Comparison of ENCODE assay signal across 26 cellular contexts in the genomic region with DNA sequence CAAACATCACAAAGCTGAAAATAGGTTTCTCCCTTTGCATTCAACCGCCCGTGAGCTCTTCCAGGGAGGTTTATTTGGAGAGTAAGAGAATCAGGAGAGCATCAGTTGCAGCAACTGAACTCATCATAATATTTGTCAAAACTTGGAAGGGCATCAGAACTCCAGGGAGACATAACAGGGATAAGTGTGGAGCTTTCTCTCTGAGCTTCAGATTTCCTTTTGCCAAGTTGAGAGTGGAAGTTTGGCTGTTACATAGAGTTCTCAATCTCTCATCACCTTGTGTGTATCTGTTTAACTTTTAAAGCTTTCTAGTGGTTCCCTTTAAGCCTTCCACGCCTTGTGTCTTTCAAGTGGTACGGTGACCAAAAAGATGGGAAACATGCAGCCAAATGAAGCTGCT. TPM values are rescaled to one million over a fixed set of nuclear protein-coding genes. Genes with fewer than 3 reads are reported as not detected.
"Had no signal": no experiment of that assay in that cellular context is flagged by ENCODE, and none has a peak within 500 bp of the region (broad histone marks: within the 10 kb centered on the region; RNA-seq: fewer than 3 reads in every experiment).

No MANE protein-coding gene starts in this region.

- ATAC-seq: body of pancreas; effector memory CD8-positive, alpha-beta T cell; naive thymus-derived CD8-positive, alpha-beta T cell; right lobe of liver; stimulated activated memory B cell treated with anti-CD40 and anti-IgM and Interleukin-4, amounts not matched to agents 10 μg/mL and 1 μg/mL and 100 μg/mL, for 72 hours had no signal

- H3K4me1 ChIP-seq: body of pancreas, neural progenitor cell had no signal

- DNase-seq: activated CD4-positive, alpha-beta T cell treated with anti-CD3 and anti-CD28 coated beads for 4 hours; activated CD4-positive, alpha-beta T cell treated with anti-CD3 and anti-CD28 coated beads, Interleukin-2, amount 50 U/mL, for 4 hours; activated effector memory CD4-positive, alpha-beta T cell treated with Interleukin-2 at 50 U/mL for 16 hours; activated naive CD4-positive, alpha-beta T cell treated with Interleukin-2 at 50 U/mL for 16 hours; anterior cingulate cortex; body of pancreas; dorsolateral prefrontal cortex; effector memory CD8-positive, alpha-beta T cell; erythroblast; islet precursor cell; midbrain; naive thymus-derived CD8-positive, alpha-beta T cell; right lobe of liver; small intestine; stimulated activated CD4-positive, alpha-beta T cell treated with anti-CD3 and anti-CD28 coated beads, Interleukin-1b, Interleukin-23, amount 100 ng/mL, for 48 hours; stimulated activated CD4-positive, alpha-beta T cell treated with anti-CD3 and anti-CD28 coated beads, Interleukin-4, amount 100 ng/mL, for 4 hours; stimulated activated CD8-positive, alpha-beta memory T cell treated with anti-CD3 and anti-CD28 coated beads, Interleukin-4, amount 100 ng/mL, for 48 hours; stomach; SW 1271; T-helper 9 cell; trophoblast cell had no signal

- H3K9me3 ChIP-seq: body of pancreas, right lobe of liver, stomach had no signal

- H3K9ac ChIP-seq: neural progenitor cell had no signal

- H3K36me3 ChIP-seq: neural progenitor cell, right lobe of liver, stomach had no signal

- H3K27me3 ChIP-seq: body of pancreas, right lobe of liver had no signal

- H3K27ac ChIP-seq: body of pancreas, coronary artery, dorsolateral prefrontal cortex, neural progenitor cell, right lobe of liver, stomach, VCaP had no signal

- H3K4me3 ChIP-seq: body of pancreas, coronary artery, dorsolateral prefrontal cortex, neural progenitor cell, right lobe of liver, stomach had no signal

RNA-seq across cellular contexts. Expression of a gene that starts 18.8 kb away (rescaled TPM):
- total RNA-seq: naive thymus-derived CD8-positive, alpha-beta T cell; pulmonary artery endothelial cell; right lobe of liver had no signal
